13 cellular contexts compared by ENCODE assay signal in genomic region chr7:127021019-127021738, GRCh38.
DNase-seq lines count a peak whose midpoint lies in the region; ATAC-seq and TF ChIP-seq lines count a peak whose summit lies in the region.
"Had no signal": no experiment of that assay in that cellular context is flagged by ENCODE, and none has a peak within 500 bp of the region (broad histone marks: within the 10 kb centered on the region; RNA-seq: fewer than 3 reads in every experiment).

No MANE protein-coding gene starts in this region.

- H3K27ac ChIP-seq in colonic mucosa (peak overlapping the region; percentile 38), upper lobe of left lung (no peak overlapping the region)

- intact Hi-C loops in colonic mucosa (cut with DNase I), result no loop called here

- ATAC-seq in left lobe of liver, result peak; percentile 46
- ATAC-seq in upper lobe of left lung (ENCODE audit: low FRiP score in 2 of 2), result no peak
- ATAC-seq in HG03025 (IDR thresholded peaks at IDR 0.05; ENCODE audit: low FRiP score, unreplicated experiment), result no peak
- ATAC-seq: GM12878 had no signal

- no peak for TF ChIP-seq EP300 in upper lobe of left lung (IDR thresholded peaks at IDR 0.05)

- H3K4me1 ChIP-seq in colonic mucosa (no peaks in the 10 kb centered on the region), upper lobe of left lung (no peaks in the 10 kb centered on the region)

- H3K9me3 ChIP-seq in colonic mucosa (no peaks in the 10 kb centered on the region), upper lobe of left lung (no peaks in the 10 kb centered on the region)

- H3K9ac ChIP-seq in colonic mucosa (ENCODE audit: low read depth in 2 of 2, low read length in 2 of 2), result no peak overlapping the region

- no peak for TF ChIP-seq CTCF in colonic mucosa (IDR thresholded peaks at IDR 0.05)
- TF ChIP-seq CTCF in upper lobe of left lung (IDR thresholded peaks at IDR 0.05), result no peak

- H3K27me3 ChIP-seq in colonic mucosa (no peaks in the 10 kb centered on the region), upper lobe of left lung (no peaks in the 10 kb centered on the region)

- no peak for TF ChIP-seq POLR2A in upper lobe of left lung (IDR thresholded peaks at IDR 0.05)

- H3K36me3 ChIP-seq in colonic mucosa (no peaks in the 10 kb centered on the region), upper lobe of left lung (no peaks in the 10 kb centered on the region)

- DNase-seq in NCI-H69 (lab: John Stamatoyannopoulos, UW) (peak; percentile 20), colonic mucosa (no peak), left lobe of liver (ENCODE audit: low spot score) (no peak), upper lobe of left lung (no peak), C1 segment of cervical spinal cord (lab: John Stamatoyannopoulos, UW) (no peak)
- DNase-seq: AML-193; CD4-positive, alpha-beta memory T cell; DMS153; DND-41; EL; H9 had no signal

- no peak overlapping the region for H3K4me3 ChIP-seq in colonic mucosa
- H3K4me3 ChIP-seq in upper lobe of left lung, result no peak overlapping the region
- H3K4me3 ChIP-seq: GM12878 had no signal
